Comparison of ENCODE assay signal across 18 cellular contexts in the genomic region with DNA sequence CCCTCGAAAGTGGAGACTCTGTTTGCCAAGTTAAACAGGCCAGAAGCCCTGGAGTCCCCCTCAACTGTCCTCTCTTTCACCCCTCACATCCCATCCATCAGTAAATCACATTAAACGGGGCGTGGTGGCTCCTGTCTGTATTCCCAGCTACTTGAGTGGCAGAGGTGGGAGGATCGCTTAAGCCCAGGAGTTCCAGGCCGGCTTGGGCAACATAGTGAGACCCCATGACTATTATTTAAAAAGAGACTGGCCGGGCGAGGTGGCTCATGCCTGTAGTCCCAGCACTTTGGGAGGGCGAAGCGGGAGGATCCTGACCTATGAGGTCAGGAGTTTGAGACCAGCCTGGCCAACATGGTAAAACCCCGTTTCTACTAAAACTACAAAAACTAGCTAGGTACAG. TPM values are rescaled to one million over a fixed set of nuclear protein-coding genes. Genes with fewer than 3 reads are reported as not detected.
DNase-seq lines count a peak whose midpoint lies in the region; ATAC-seq and TF ChIP-seq lines count a peak whose summit lies in the region.
"Had no signal": no experiment of that assay in that cellular context is flagged by ENCODE, and none has a peak within 500 bp of the region (broad histone marks: within the 10 kb centered on the region; RNA-seq: fewer than 3 reads in every experiment).

No MANE protein-coding gene starts in this region.

- H3K36me3 Mint-ChIP-seq in natural killer cell treated with Interleukin-12 subunit alpha and Interleukin-12 subunit beta and Interleukin-15 and Interleukin-18, amount 100 ng/mL, for 72 hours = no peaks in the 10 kb centered on the region
- H3K36me3 Mint-ChIP-seq in natural killer cell = no peaks in the 10 kb centered on the region
- no peaks in the 10 kb centered on the region for H3K36me3 Mint-ChIP-seq in stimulated activated naive B cell treated with anti-CD40 and anti-IgM and Interleukin-4, amounts not matched to agents 10 μg/mL and 1 μg/mL and 100 μg/mL, for 72 hours

- intact Hi-C loops in natural killer cell (cut with micrococcal nuclease) = loop anchor here (5.0 to 10.0 kb wide), 2 partner anchors 153 to 255 kb away; a partner anchor contains a TSS

- H3K4me3 Mint-ChIP-seq in natural killer cell treated with Interleukin-12 subunit alpha and Interleukin-12 subunit beta and Interleukin-15 and Interleukin-18, amount 100 ng/mL, for 72 hours = no peak overlapping the region
- H3K4me3 Mint-ChIP-seq in natural killer cell = no peak overlapping the region
- no peak overlapping the region for H3K4me3 Mint-ChIP-seq in stimulated activated naive B cell treated with anti-CD40 and anti-IgM and Interleukin-4, amounts not matched to agents 10 μg/mL and 1 μg/mL and 100 μg/mL, for 72 hours
- H3K4me3 Mint-ChIP-seq: GM23338 had no signal

- no peaks in the 10 kb centered on the region for H3K27me3 Mint-ChIP-seq in natural killer cell treated with Interleukin-12 subunit alpha and Interleukin-12 subunit beta and Interleukin-15 and Interleukin-18, amount 100 ng/mL, for 72 hours
- no peaks in the 10 kb centered on the region for H3K27me3 Mint-ChIP-seq in natural killer cell (ENCODE audit: low read depth in 2 of 2)
- H3K27me3 Mint-ChIP-seq in stimulated activated naive B cell treated with anti-CD40 and anti-IgM and Interleukin-4, amounts not matched to agents 10 μg/mL and 1 μg/mL and 100 μg/mL, for 72 hours = peaks cover 10 to 12% of the 10 kb centered on the region in 2 donors

- H3K9me3 Mint-ChIP-seq in natural killer cell treated with Interleukin-12 subunit alpha and Interleukin-12 subunit beta and Interleukin-15 and Interleukin-18, amount 100 ng/mL, for 72 hours = no peaks in the 10 kb centered on the region
- no peaks in the 10 kb centered on the region for H3K9me3 Mint-ChIP-seq in natural killer cell
- H3K9me3 Mint-ChIP-seq in stimulated activated naive B cell treated with anti-CD40 and anti-IgM and Interleukin-4, amounts not matched to agents 10 μg/mL and 1 μg/mL and 100 μg/mL, for 72 hours = no peaks in the 10 kb centered on the region

- no peak for TF ChIP-seq CTCF in natural killer cell (IDR thresholded peaks at IDR 0.05)

- peak; percentile 48 for DNase-seq in NCI-H82 (lab: John Stamatoyannopoulos, UW)
- DNase-seq in NCI-H82 treated with DMSO at 0.1 percent for 48 hours (lab: John Stamatoyannopoulos, UW; ENCODE audit: unreplicated experiment) = no peak
- DNase-seq in natural killer cell treated with Interleukin-12 subunit alpha and Interleukin-12 subunit beta and Interleukin-15 and Interleukin-18, amount 100 ng/mL, for 72 hours (ENCODE audit: low spot score) = no peak
- no peak for DNase-seq in natural killer cell
- peak; percentile 77 for DNase-seq in left kidney (ENCODE audit: low read depth, low spot score)
- DNase-seq in stimulated activated naive B cell treated with anti-CD40 and anti-IgM and Interleukin-4, amounts not matched to agents 10 μg/mL and 1 μg/mL and 100 μg/mL, for 72 hours = no peak
- DNase-seq in activated effector memory CD4-positive, alpha-beta T cell treated with anti-CD3 and anti-CD28 coated beads, Interleukin-2, amount 50 U/mL, for 16 hours = no peak
- DNase-seq: DMS 273 treated with DMSO at 0.1 percent for 48 hours, KBM-7, NCI-H1436 treated with DMSO at 0.1 percent for 48 hours, NCI-H2029 treated with DMSO at 0.1 percent for 48 hours, NCI-H2171 treated with DMSO at 0.1 percent for 48 hours, NCI-H748 treated with DMSO at 0.1 percent for 48 hours had no signal

- ATAC-seq in natural killer cell treated with Interleukin-12 subunit alpha and Interleukin-12 subunit beta and Interleukin-15 and Interleukin-18, amount 100 ng/mL, for 72 hours = no peak
- ATAC-seq in natural killer cell (no peak), HG03432 (IDR thresholded peaks at IDR 0.05; ENCODE audit: unreplicated experiment) (no peak)
- no peak for ATAC-seq in stimulated activated naive B cell treated with anti-CD40 and anti-IgM and Interleukin-4, amounts not matched to agents 10 μg/mL and 1 μg/mL and 100 μg/mL, for 72 hours (replicated peaks)
- ATAC-seq: GM23338, Panc1 had no signal

- H3K27ac Mint-ChIP-seq in natural killer cell treated with Interleukin-12 subunit alpha and Interleukin-12 subunit beta and Interleukin-15 and Interleukin-18, amount 100 ng/mL, for 72 hours = peak overlapping the region; percentile 35 to 75
- H3K27ac Mint-ChIP-seq in natural killer cell = peak overlapping the region in 1 of 2 donors; percentile 44
- peak overlapping the region; percentile 79 for H3K27ac Mint-ChIP-seq in stimulated activated naive B cell treated with anti-CD40 and anti-IgM and Interleukin-4, amounts not matched to agents 10 μg/mL and 1 μg/mL and 100 μg/mL, for 72 hours
- H3K27ac Mint-ChIP-seq: GM23338 had no signal

- H3K4me1 Mint-ChIP-seq in natural killer cell treated with Interleukin-12 subunit alpha and Interleukin-12 subunit beta and Interleukin-15 and Interleukin-18, amount 100 ng/mL, for 72 hours (ENCODE audit: low read depth in 2 of 2) = peaks cover 29 to 44% of the 10 kb centered on the region in 2 donors
- H3K4me1 Mint-ChIP-seq in natural killer cell = peaks cover 26 to 52% of the 10 kb centered on the region in 2 donors
- peaks cover 19 to 35% of the 10 kb centered on the region in 2 donors for H3K4me1 Mint-ChIP-seq in stimulated activated naive B cell treated with anti-CD40 and anti-IgM and Interleukin-4, amounts not matched to agents 10 μg/mL and 1 μg/mL and 100 μg/mL, for 72 hours

RNA-seq across cellular contexts. Expression of a gene that starts 17.8 kb away (rescaled TPM):
- 1 to 10 TPM; 1.0 to 2.9 TPM for total RNA-seq in natural killer cell treated with Interleukin-12 subunit alpha and Interleukin-12 subunit beta and Interleukin-15 and Interleukin-18, amount 100 ng/mL, for 72 hours
- total RNA-seq in natural killer cell = under 1 TPM; 0.12 to 0.33 (median 0.16) TPM

RNA-seq across cellular contexts. Expression of a gene that starts 18.4 kb away (rescaled TPM):
- total RNA-seq in natural killer cell treated with Interleukin-12 subunit alpha and Interleukin-12 subunit beta and Interleukin-15 and Interleukin-18, amount 100 ng/mL, for 72 hours = 100 to 1,000 TPM; 156 to 234 TPM
- 100 to 1,000 TPM; 194 to 233 (median 202) TPM for total RNA-seq in natural killer cell

RNA-seq across cellular contexts. Expression of a gene that starts 20.2 kb away (rescaled TPM):
- under 1 TPM in 1 of 2 donors, not detected in 1; 0.78 TPM for total RNA-seq in natural killer cell treated with Interleukin-12 subunit alpha and Interleukin-12 subunit beta and Interleukin-15 and Interleukin-18, amount 100 ng/mL, for 72 hours
- total RNA-seq in natural killer cell = 1 to 10 TPM in 1 of 3 donors, under 1 TPM in 2; 0.77 to 1.1 (median 0.82) TPM
- total RNA-seq: NCI-H460 had no signal

RNA-seq across cellular contexts. Expression of a gene that starts 52.3 kb away (rescaled TPM):
- total RNA-seq in natural killer cell treated with Interleukin-12 subunit alpha and Interleukin-12 subunit beta and Interleukin-15 and Interleukin-18, amount 100 ng/mL, for 72 hours = under 1 TPM in 1 of 2 donors, not detected in 1; 0.78 TPM
- under 1 TPM in 2 of 3 donors, not detected in 1; 0.28 to 0.50 TPM for total RNA-seq in natural killer cell
- total RNA-seq: Daoy, NCI-H460 had no signal

Comparison
In these comparisons a context has a peak if more than half of its experiments do, and no peak if none do; other contexts are left out.
1. DNase-seq: peak in NCI-H82 (single experiment) and left kidney (single experiment); none in NCI-H82 treated with DMSO at 0.1 percent for 48 hours (single experiment), natural killer cell treated with Interleukin-12 subunit alpha and Interleukin-12 subunit beta and Interleukin-15 and Interleukin-18, amount 100 ng/mL, for 72 hours (single experiment), natural killer cell (single experiment), stimulated activated naive B cell treated with anti-CD40 and anti-IgM and Interleukin-4, amounts not matched to agents 10 μg/mL and 1 μg/mL and 100 μg/mL, for 72 hours (single experiment) and activated effector memory CD4-positive, alpha-beta T cell treated with anti-CD3 and anti-CD28 coated beads, Interleukin-2, amount 50 U/mL, for 16 hours (single experiment).